18 cellular contexts compared by ENCODE assay signal in genomic region chr18:61957801-61958516, GRCh38.
DNase-seq lines count a peak whose midpoint lies in the region; ATAC-seq and TF ChIP-seq lines count a peak whose summit lies in the region.
"Had no signal": no experiment of that assay in that cellular context is flagged by ENCODE, and none has a peak within 500 bp of the region (broad histone marks: within the 10 kb centered on the region; RNA-seq: fewer than 3 reads in every experiment).

No MANE protein-coding gene starts in this region.

- no peaks in the 10 kb centered on the region for H3K27me3 ChIP-seq in BE2C
- H3K27me3 ChIP-seq: gastroesophageal sphincter, tibial artery had no signal

- no peaks in the 10 kb centered on the region for H3K36me3 ChIP-seq in BE2C
- H3K36me3 ChIP-seq: gastroesophageal sphincter, prostate gland, tibial artery had no signal

- no peaks in the 10 kb centered on the region for H3K9me3 ChIP-seq in BE2C
- H3K9me3 ChIP-seq: gastroesophageal sphincter, prostate gland, tibial artery had no signal

- ATAC-seq in GM21723 (IDR thresholded peaks at IDR 0.05; ENCODE audit: unreplicated experiment): no peak
- ATAC-seq in HG03432 (IDR thresholded peaks at IDR 0.05; ENCODE audit: unreplicated experiment): no peak
- ATAC-seq: gastroesophageal sphincter had no signal

- H3K4me1 ChIP-seq in BE2C: no peaks in the 10 kb centered on the region

- DNase-seq in BE2C (peak; percentile 10), HFFc6 (no peak), choroid plexus epithelial cell (ENCODE audit: low read depth) (peak; percentile 55), iris pigment epithelial cell (ENCODE audit: low read depth) (peak; percentile 73), NCI-H526 (lab: John Stamatoyannopoulos, UW) (no peak), cardiac septum (ENCODE audit: low spot score) (no peak)
- DNase-seq: activated CD4-positive, alpha-beta T cell treated with anti-CD3 and anti-CD28 coated beads, Interleukin-2, amount 50 U/mL, for 1 hour; DMS153; NCI-H1417; NCI-H446 treated with DMSO at 0.1 percent for 48 hours; stimulated activated CD4-positive, alpha-beta T cell treated with anti-CD3 and anti-CD28 coated beads, Interleukin-2, amount 100 ng/mL, for 24 hours; stimulated activated CD8-positive, alpha-beta memory T cell treated with anti-CD3 and anti-CD28 coated beads, Interleukin-4, amount 100 ng/mL, for 48 hours; T-helper 2 cell; tibial artery had no signal

- H3K4me3 ChIP-seq in BE2C (ENCODE audit: low read depth, low read length) (no peak overlapping the region), choroid plexus epithelial cell (ENCODE audit: low read depth, low read length) (no peak overlapping the region)
- H3K4me3 ChIP-seq: gastroesophageal sphincter, prostate gland, tibial artery had no signal

- no peaks in the 10 kb centered on the region; the same call in 1 of the 2 replicates for H3K27me3 Mint-ChIP-seq in HFFc6 (ENCODE audit: insufficient read depth)

- H3K4me3 Mint-ChIP-seq in HFFc6: peak overlapping the region; percentile 47

- peaks cover 6% of the 10 kb centered on the region for H3K36me3 Mint-ChIP-seq in HFFc6 (ENCODE audit: low read depth)

- H3K4me1 Mint-ChIP-seq in HFFc6 (ENCODE audit: low read depth): peaks cover 57% of the 10 kb centered on the region

- TF ChIP-seq CTCF in BE2C (IDR thresholded peaks at IDR 0.05; ENCODE audit: low read depth, low read length): no peak
- TF ChIP-seq CTCF in HFFc6 (IDR thresholded peaks at IDR 0.05): no peak; the same call in 1 of the 2 replicates
- TF ChIP-seq CTCF in choroid plexus epithelial cell (conservative IDR thresholded peaks at IDR 0.05; ENCODE audit: low read depth, low read length): peak; percentile 65

- H3K27ac Mint-ChIP-seq in HFFc6: peak overlapping the region; percentile 77

- intact Hi-C loops in cardiac septum (cut with DNase I): no loop called here

- H3K9me3 Mint-ChIP-seq in HFFc6: peaks cover 8% of the 10 kb centered on the region

Comparison
In these comparisons a context has a peak if more than half of its experiments do, and no peak if none do; other contexts are left out.
1. DNase-seq: peak in BE2C (single experiment), choroid plexus epithelial cell (single experiment) and iris pigment epithelial cell (single experiment); none in HFFc6 (single experiment), NCI-H526 (0 of 2) and cardiac septum (single experiment).